8 cellular contexts compared by ENCODE assay signal in the genomic region with DNA sequence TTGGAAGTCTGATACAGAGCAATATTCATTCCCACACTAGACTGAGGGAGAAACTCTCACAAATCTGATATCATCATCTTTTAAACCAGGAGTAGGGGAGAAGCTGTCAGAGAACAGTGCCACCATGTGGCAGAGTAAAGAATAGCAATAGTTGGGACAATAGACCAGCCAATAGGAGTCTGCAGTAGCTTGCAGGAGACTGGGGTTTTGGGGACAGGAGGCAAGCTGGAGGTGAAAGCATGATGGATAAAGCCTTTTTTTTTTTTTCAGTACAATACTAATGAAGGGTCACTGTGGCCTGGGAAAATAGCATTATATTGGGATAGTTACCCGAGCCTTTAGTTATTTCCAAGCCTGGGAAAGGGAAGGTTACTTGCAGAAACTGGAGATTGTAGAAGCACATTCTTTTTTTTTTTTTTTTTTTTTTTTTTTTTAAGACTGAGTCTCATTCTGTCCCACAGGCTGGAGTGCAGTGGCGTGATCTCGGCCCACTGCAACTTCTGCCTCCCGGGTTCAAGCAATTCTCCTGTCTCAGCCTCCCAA.
DNase-seq lines count a peak whose midpoint lies in the region; ATAC-seq, FAIRE-seq and TF ChIP-seq lines count a peak whose summit lies in the region.

No MANE protein-coding gene starts in this region.

- intact Hi-C loops in HepG2 (cut with micrococcal nuclease; ENCODE audit: unreplicated experiment) = loop anchor here (1.0 kb wide), 2 partner anchors 48 to 436 kb away; no protein-coding TSS in a partner anchor

- no peaks in the 10 kb centered on the region for H3K36me3 ChIP-seq in HepG2 (replicated peaks in 1 of 2; ENCODE audit: control insufficient read depth in 1 of 2, insufficient read depth in 2 of 2, low read length in 2 of 2)

- no peak for TF ChIP-seq POLR2A in HepG2 (IDR thresholded peaks at IDR 0.05; ENCODE audit: insufficient read depth in 1 of 2, low read depth in 2 of 2, low read length in 2 of 2)

- no peak overlapping the region for H3K9ac ChIP-seq in HepG2 (ENCODE audit: insufficient read depth, low read depth, low read length)

- POLR2A ChIA-PET in HepG2 (lab: Yijun Ruan, JAX) = interaction anchor here (1.0 kb wide), 1 partner anchor 48 kb away, joined by 4 read pairs; no protein-coding TSS in a partner anchor

- FAIRE-seq in HepG2 (lab: Jason Lieb, UNC) = peak; percentile 62

- peak; percentile 46 for TF ChIP-seq RAD21 in HepG2 (CRISPR knock-in tag; IDR thresholded peaks at IDR 0.05)

- peak; percentile 89 for ATAC-seq in HG03280 (IDR thresholded peaks at IDR 0.05; ENCODE audit: unreplicated experiment)
- ATAC-seq in HepG2 = peak; percentile 99

- no peak overlapping the region for H2AFZ ChIP-seq in HepG2 (ENCODE audit: low read length)

- TF ChIP-seq EP300 in HepG2 (IDR thresholded peaks at IDR 0.05; ENCODE audit: low read depth in 2 of 2, low read length in 2 of 2) = no peak
- no peak for TF ChIP-seq EP300 in HepG2 (CRISPR knock-in tag; IDR thresholded peaks at IDR 0.05; ENCODE audit: borderline replicate concordance)

- peaks cover 13% of the 10 kb centered on the region for H3K27me3 Mint-ChIP-seq in chondrocyte (ENCODE audit: low read depth)

- H3K4me1 ChIP-seq in HepG2 (ENCODE audit: insufficient read depth, low read length) = no peaks in the 10 kb centered on the region

- peak; percentile 77 for DNase-seq in CD1c-positive myeloid dendritic cell (ENCODE audit: extremely low spot score)
- DNase-seq in GM19238 (ENCODE audit: insufficient read length, low spot score) = peak; percentile 51
- peak; percentile 82 for DNase-seq in NCI-H345 (lab: John Stamatoyannopoulos, UW)
- DNase-seq in activated CD4-positive, alpha-beta T cell treated with anti-CD3 and anti-CD28 coated beads for 24 hours (ENCODE audit: low read depth in 2 of 2) = peak; percentile 31 to 66
- DNase-seq in chondrocyte (ENCODE audit: low spot score) = no peak
- DNase-seq in HepG2 (ENCODE audit: low spot score) = peak; percentile 74
- peak; percentile 20 for DNase-seq in stimulated activated CD8-positive, alpha-beta memory T cell treated with anti-CD3 and anti-CD28 coated beads, Interleukin-12 subunit alpha, Interleukin-12 subunit beta, amount 100 ng/mL, for 4 hours (ENCODE audit: low read depth)

- 3% methylated on average over 4 of the region's 4 CpGs for WGBS in HepG2 (ENCODE audit: low lambda C conversion rate)

- no peaks in the 10 kb centered on the region for H3K4me1 Mint-ChIP-seq in chondrocyte (ENCODE audit: low read depth)

- H3K27me3 ChIP-seq in HepG2 (ENCODE audit: control insufficient read depth in 1 of 2, insufficient read depth in 2 of 2, low read length in 2 of 2) = no peaks in the 10 kb centered on the region

- CTCF ChIA-PET in HepG2 (lab: Yijun Ruan, JAX; ENCODE audit: low intra/inter-chr PET ratio, low total read pairs) = interaction anchor here (0.6 to 2.5 kb wide), 4 partner anchors 35 to 436 kb away, joined by 3 to 18 read pairs (median 4); no protein-coding TSS in a partner anchor

- no peak overlapping the region for H3K27ac Mint-ChIP-seq in chondrocyte (ENCODE audit: unreplicated experiment)

- no peaks in the 10 kb centered on the region for H3K9me3 ChIP-seq in HepG2 (ENCODE audit: low read length)

- in situ Hi-C loops in HepG2 (cut with HindIII; ENCODE audit: extremely low pct_ligation_motif_present, low pct_unique_long_range_greater_than_20kb) = loop anchor here (5.0 kb wide), 1 partner anchor 45 kb away; no protein-coding TSS in a partner anchor

- no peaks in the 10 kb centered on the region for H3K9me3 Mint-ChIP-seq in chondrocyte (ENCODE audit: low read depth)

- no peak overlapping the region for H3K27ac ChIP-seq in HepG2 (ENCODE audit: extremely low read length, insufficient read depth, low read length)

- no peaks in the 10 kb centered on the region for H3K79me2 ChIP-seq in HepG2 (ENCODE audit: insufficient read depth, low read length)

- no peaks in the 10 kb centered on the region for H3K36me3 Mint-ChIP-seq in chondrocyte (ENCODE audit: low read depth)

- BruUV-seq in HepG2 (replicated peaks; lab: Mats Ljungman, UMichigan) = no TSS peak

- H3K4me2 ChIP-seq in HepG2 (ENCODE audit: low read depth, low read length) = no peak overlapping the region

- no peak overlapping the region for H3K4me3 ChIP-seq in HepG2 (replicated peaks in 1 of 3; ENCODE audit: insufficient read depth in 1 of 3, low read depth in 2 of 3, low read length in 3 of 3)

- H4K20me1 ChIP-seq in HepG2 (ENCODE audit: insufficient read depth, low read length) = no peaks in the 10 kb centered on the region

- no peak overlapping the region for H3K4me3 Mint-ChIP-seq in chondrocyte (ENCODE audit: unreplicated experiment)

- TF ChIP-seq CTCF in chondrocyte (IDR thresholded peaks at IDR 0.05) = peak; percentile 94
- TF ChIP-seq CTCF in HepG2 (CRISPR knock-in tag; IDR thresholded peaks at IDR 0.05) = peak; percentile 82

TF ChIP-seq in HepG2, 621 proteins besides CTCF, POLR2A, EP300 and RAD21:
- TF ChIP-seq XRCC5 (optimal IDR thresholded peaks at IDR 0.05; ENCODE audit: low read length) = peak; percentile 40
- TF ChIP-seq CHCHD3 (CRISPR knock-in tag; IDR thresholded peaks at IDR 0.05) = no peak
- peak; percentile 69 for TF ChIP-seq STAG1 (CRISPR knock-in tag; IDR thresholded peaks at IDR 0.05)
- TF ChIP-seq SMC3 (IDR thresholded peaks at IDR 0.05; ENCODE audit: low read length) = peak; percentile 62
